ENCODE assay signal across 1 cellular context in the genomic region with DNA sequence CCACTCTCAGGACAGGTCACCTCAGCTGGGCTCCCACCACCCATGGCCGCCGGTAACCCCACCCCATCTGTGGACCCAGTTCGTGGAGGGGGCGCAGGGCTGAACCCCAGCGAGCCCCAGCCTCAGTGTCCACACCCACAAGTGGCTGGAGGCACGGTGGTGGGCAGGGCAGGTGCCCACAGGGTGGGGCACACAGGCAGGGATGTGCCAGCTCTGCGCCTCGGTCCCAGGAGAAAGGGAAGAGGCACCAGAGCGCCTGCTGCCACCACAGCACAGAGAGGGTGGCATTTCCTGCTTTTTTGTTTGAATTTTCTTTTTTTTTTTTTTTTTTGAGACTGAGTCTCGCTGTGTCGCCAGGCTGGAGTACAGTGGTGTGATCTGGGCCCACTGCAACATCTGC.
TF ChIP-seq lines count a peak whose summit lies in the region.

No MANE protein-coding gene starts in this region.

TF ChIP-seq in K562, 482 proteins besides CTCF, POLR2A, EP300 and RAD21:
- TF ChIP-seq, protein P1, sequence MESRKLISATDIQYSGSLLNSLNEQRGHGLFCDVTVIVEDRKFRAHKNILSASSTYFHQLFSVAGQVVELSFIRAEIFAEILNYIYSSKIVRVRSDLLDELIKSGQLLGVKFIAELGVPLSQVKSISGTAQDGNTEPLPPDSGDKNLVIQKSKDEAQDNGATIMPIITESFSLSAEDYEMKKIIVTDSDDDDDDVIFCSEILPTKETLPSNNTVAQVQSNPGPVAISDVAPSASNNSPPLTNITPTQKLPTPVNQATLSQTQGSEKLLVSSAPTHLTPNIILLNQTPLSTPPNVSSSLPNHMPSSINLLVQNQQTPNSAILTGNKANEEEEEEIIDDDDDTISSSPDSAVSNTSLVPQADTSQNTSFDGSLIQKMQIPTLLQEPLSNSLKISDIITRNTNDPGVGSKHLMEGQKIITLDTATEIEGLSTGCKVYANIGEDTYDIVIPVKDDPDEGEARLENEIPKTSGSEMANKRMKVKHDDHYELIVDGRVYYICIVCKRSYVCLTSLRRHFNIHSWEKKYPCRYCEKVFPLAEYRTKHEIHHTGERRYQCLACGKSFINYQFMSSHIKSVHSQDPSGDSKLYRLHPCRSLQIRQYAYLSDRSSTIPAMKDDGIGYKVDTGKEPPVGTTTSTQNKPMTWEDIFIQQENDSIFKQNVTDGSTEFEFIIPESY (CRISPR knock-in tag; IDR thresholded peaks at IDR 0.05), result peak; percentile 24; the same call in 1 of the 2 replicates
- TF ChIP-seq RBM17 (IDR thresholded peaks at IDR 0.05; ENCODE audit: borderline replicate concordance, low read depth, low read length), result no peak
- no peak for TF ChIP-seq NFYB (IDR thresholded peaks at IDR 0.05; ENCODE audit: extremely low read depth, insufficient read length)
- TF ChIP-seq MEF2A (IDR thresholded peaks at IDR 0.05; ENCODE audit: control insufficient read depth, low read depth, low read length), result no peak
- no peak for TF ChIP-seq HNRNPH1 (optimal IDR thresholded peaks at IDR 0.05; ENCODE audit: low read depth, low read length)
- peak; percentile 48; the same call in 1 of the 2 replicates for TF ChIP-seq HNRNPL (IDR thresholded peaks at IDR 0.05; ENCODE audit: low read depth, low read length)
TF ChIP-seq in K562: peak in this region for 2.
